ENCODE assay signal across 8 cellular contexts in the genomic region with DNA sequence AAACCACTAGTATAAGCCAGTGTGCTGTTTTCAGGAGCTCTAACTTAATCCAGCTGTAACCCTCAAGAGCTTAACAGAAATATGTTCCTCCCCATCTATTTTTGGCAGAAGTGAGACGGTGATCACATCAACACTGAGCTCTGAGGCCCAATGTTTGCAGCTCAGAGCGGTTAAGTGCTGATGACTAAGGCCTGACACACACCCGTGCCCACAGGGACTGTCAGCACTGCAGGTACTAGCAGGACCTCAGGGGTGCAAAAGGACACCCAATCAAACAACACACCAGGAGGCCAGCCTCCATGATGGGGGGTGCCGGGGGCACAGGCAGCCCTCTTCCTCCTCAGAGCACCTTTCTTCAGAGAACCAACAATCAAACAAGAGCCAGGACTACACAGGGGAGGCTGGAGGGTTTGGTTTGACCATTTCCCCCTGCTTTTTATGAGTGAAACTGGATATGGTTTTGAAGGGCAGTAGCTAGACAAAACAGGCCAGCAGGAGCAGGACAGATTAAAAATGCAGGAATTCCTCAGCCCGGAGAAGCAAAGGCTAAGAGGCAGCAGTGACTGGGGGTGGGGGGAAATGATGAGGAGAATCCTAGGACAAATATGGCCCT.
A peak's percentile ranks its signal among the peaks of the same experiment; 100 is the strongest.
DNase-seq lines count a peak whose midpoint lies in the region; ATAC-seq and TF ChIP-seq lines count a peak whose summit lies in the region.

No MANE protein-coding gene starts in this region.

- H3K4me3 Mint-ChIP-seq in T-helper 17 cell: peak overlapping the region; percentile 76

- peak; percentile 51 for DNase-seq in DMS153 (lab: John Stamatoyannopoulos, UW)
- peak in 2 of 3 donors; percentile 55 to 63 for DNase-seq in T-helper 17 cell
- DNase-seq in astrocyte of the cerebellum (ENCODE audit: low read depth): peak; percentile 91
- DNase-seq in inferior parietal cortex (ENCODE audit: extremely low spot score): peak; percentile 61
- peak; percentile 87 for DNase-seq in stimulated activated CD4-positive, alpha-beta T cell treated with anti-CD3 and anti-CD28 coated beads, Interleukin-15, amount 100 ng/mL, for 24 hours
- DNase-seq in NCI-H2081 treated with DMSO at 0.1 percent for 48 hours (lab: John Stamatoyannopoulos, UW): no peak

- peak overlapping the region; percentile 34; the same call in 1 of the 2 replicates for H3K4me3 ChIP-seq in HUES48 (ENCODE audit: low read depth, low read length)
- H3K4me3 ChIP-seq in astrocyte of the cerebellum (ENCODE audit: low read depth, low read length): peak overlapping the region; percentile 5

- H3K27me3 ChIP-seq in HUES48 (ENCODE audit: control insufficient read depth, insufficient read depth, low read length): no peaks in the 10 kb centered on the region

- H3K9me3 ChIP-seq in HUES48 (ENCODE audit: control insufficient read depth, insufficient read depth, low read length) (no peaks in the 10 kb centered on the region), T-helper 17 cell (ENCODE audit: control insufficient read depth, low read length, poor library complexity, severe bottlenecking) (no peaks in the 10 kb centered on the region)

- peaks cover 76% of the 10 kb centered on the region for H3K4me1 Mint-ChIP-seq in T-helper 17 cell

- peak overlapping the region; percentile 100 for H3K27ac Mint-ChIP-seq in T-helper 17 cell

- H3K9ac ChIP-seq in HUES48 (ENCODE audit: low read depth, low read length): peak overlapping the region; percentile 36; the same call in 1 of the 2 replicates

- no peak for TF ChIP-seq CTCF in astrocyte of the cerebellum (IDR thresholded peaks at IDR 0.05; ENCODE audit: low read depth, low read length, missing control alignments)

- peaks cover 85% of the 10 kb centered on the region for H3K4me1 ChIP-seq in HUES48 (ENCODE audit: control insufficient read depth, insufficient read depth, low read length)

- H3K27ac ChIP-seq in HUES48 (ENCODE audit: low read depth, low read length): peak overlapping the region; percentile 87

- H3K36me3 ChIP-seq in HUES48 (ENCODE audit: control insufficient read depth, insufficient read depth, low read length): no peaks in the 10 kb centered on the region

- in situ Hi-C loops in astrocyte of the cerebellum (cut with HindIII; ENCODE audit: low sequenced_read_pairs): no loop called here

- no peaks in the 10 kb centered on the region for H3K27me3 Mint-ChIP-seq in T-helper 17 cell

- H3K36me3 Mint-ChIP-seq in T-helper 17 cell (ENCODE audit: low read depth): no peaks in the 10 kb centered on the region

- peak; percentile 68 for ATAC-seq in GM21526 (IDR thresholded peaks at IDR 0.05; ENCODE audit: low FRiP score, unreplicated experiment)
- ATAC-seq in T-helper 17 cell: peak; percentile 85
